8 cellular contexts compared by ENCODE assay signal in genomic region chr10:89301721-89302445, GRCh38. TPM values are rescaled to one million over a fixed set of nuclear protein-coding genes. Genes with fewer than 3 reads are reported as not detected.
A peak's percentile ranks its signal among the peaks of the same experiment; 100 is the strongest.
DNase-seq lines count a peak whose midpoint lies in the region; ATAC-seq and TF ChIP-seq lines count a peak whose summit lies in the region.

Gene IFIT2, plus strand, starts transcription at chr10:89302046. Its CDS starts 78 bp downstream, at chr10:89302124.

- TF ChIP-seq POLR2A in GM10847 (IDR thresholded peaks at IDR 0.05; ENCODE audit: extremely low read depth, insufficient read length) (peak; percentile 58), lower leg skin (IDR thresholded peaks at IDR 0.05) (no peak), suprapubic skin (IDR thresholded peaks at IDR 0.05) (no peak)

- CTCF ChIA-PET in T-cell (lab: Charles Lee) = interaction anchor here (0.6 to 1.9 kb wide), 12 partner anchors 26 to 1650 kb away, joined by 3 to 15 read pairs (median 4); partner anchors contain the start of genes IFIT1 (in 1 of the 2), IFIT3 (in 1 of the 2), IFIT5 (in 1 of the 2) and LIPA (in 1 of the 2)

- H3K27me3 ChIP-seq in suprapubic skin = no peaks in the 10 kb centered on the region

- 0 to 1% methylated on average over 10 of the region's 10 CpGs for WGBS in lower leg skin, 2 donors
- under 1% methylated on average over 10 of the region's 10 CpGs for WGBS in suprapubic skin

- TF ChIP-seq CTCF in LNCaP clone FGC (IDR thresholded peaks at IDR 0.05; ENCODE audit: control insufficient read depth, extremely low read depth, insufficient read depth) = no peak
- TF ChIP-seq CTCF in lower leg skin (IDR thresholded peaks at IDR 0.05) = no peak
- TF ChIP-seq CTCF in suprapubic skin (IDR thresholded peaks at IDR 0.05) = no peak

- DNase-seq in LNCaP clone FGC (ENCODE audit: low read depth) (peak; percentile 59), T-cell (peak in 25 of 34 experiments; percentile 4 to 48 (median 23)), caudate nucleus (lab: John Stamatoyannopoulos, UW) (peak in 22 of 61 donors; percentile 7 to 70 (median 46)), lower leg skin (ENCODE audit: low spot score in 2 of 2) (no peak), suprapubic skin (ENCODE audit: low spot score in 2 of 2) (no peak), ureter (ENCODE audit: low spot score) (no peak)

- intact Hi-C loops in lower leg skin (cut with DNase I; ENCODE audit: low total_unique reads) = no loop called here

- H3K36me3 ChIP-seq in suprapubic skin = peaks cover 6% of the 10 kb centered on the region

- peak within 1 kb of the TSS; percentile 98 to 99 for H3K27ac Mint-ChIP-seq in T-cell

- H3K27ac ChIP-seq in caudate nucleus (ENCODE audit: low read depth, low read length) = peak within 1 kb of the TSS; percentile 97
- peak within 1 kb of the TSS; percentile 84 for H3K27ac ChIP-seq in suprapubic skin

- POLR2A ChIA-PET in T-cell (lab: Charles Lee) = interaction anchor here (0.5 to 2.2 kb wide), 10 partner anchors 13 to 1862 kb away, joined by 3 to 10 read pairs (median 4); partner anchors contain the start of genes IFIT1 (in 1 of the 2) and IFIT3 (in 1 of the 2)

- ATAC-seq in GM21737 (IDR thresholded peaks at IDR 0.05; ENCODE audit: unreplicated experiment) (peak; percentile 68), T-cell (replicated peaks in 1 of 4) (peak; percentile 72 to 79 (median 73))

- peak within 1 kb of the TSS; percentile 85 to 96 (median 88) for H3K4me3 Mint-ChIP-seq in T-cell

- no peaks in the 10 kb centered on the region for H3K9me3 ChIP-seq in suprapubic skin

- peaks cover 40% of the 10 kb centered on the region for H3K36me3 Mint-ChIP-seq in T-cell

- H3K4me1 ChIP-seq in suprapubic skin = peaks cover 35% of the 10 kb centered on the region

- peaks cover 12 to 13% (median 13%) of the 10 kb centered on the region in 3 donors for H3K9me3 Mint-ChIP-seq in T-cell

- H3K4me3 ChIP-seq in LNCaP clone FGC (ENCODE audit: low read depth, low read length) (peak within 1 kb of the TSS; percentile 48), lower leg skin (ENCODE audit: low read depth, poor library complexity, severe bottlenecking) (peak within 1 kb of the TSS; percentile 15), suprapubic skin (peak within 1 kb of the TSS; percentile 54)

- no peak for TF ChIP-seq EP300 in suprapubic skin (IDR thresholded peaks at IDR 0.05)

- no peaks in the 10 kb centered on the region for H3K27me3 Mint-ChIP-seq in T-cell

- peaks cover 32 to 54% (median 40%) of the 10 kb centered on the region in 3 donors for H3K4me1 Mint-ChIP-seq in T-cell

RNA-seq across cellular contexts. Expression of gene IFIT2, which starts in this region (rescaled TPM):
- total RNA-seq in T-cell = 10 to 100 TPM in 1 of 5 donors, 1 to 10 TPM in 4; 6.4 to 13.9 (median 6.8) TPM
- total RNA-seq in lower leg skin = 1 to 10 TPM in 3 of 4 donors, under 1 TPM in 1; 0.67 to 2.2 (median 1.9) TPM
- total RNA-seq in suprapubic skin = 1 to 10 TPM in 3 of 4 donors, under 1 TPM in 1; 0.49 to 2.6 (median 1.4) TPM
- 4.0 TPM for total RNA-seq in ureter

Comparison
In these comparisons a context has a peak if more than half of its experiments do, and no peak if none do; other contexts are left out.
1. DNase-seq: peak in LNCaP clone FGC (single experiment) and T-cell (25 of 34); none in lower leg skin (0 of 2), suprapubic skin (0 of 2) and ureter (single experiment).
2. Peak in every context shown above with its lines, with median percentiles within 50 percentile points of each other: H3K4me3 ChIP-seq.